ENCODE assay signal across 23 cellular contexts in genomic region chr3:31878231-31878838, GRCh38.
A peak's percentile ranks its signal among the peaks of the same experiment; 100 is the strongest.
DNase-seq lines count a peak whose midpoint lies in the region; ATAC-seq, FAIRE-seq and TF ChIP-seq lines count a peak whose summit lies in the region.
"Had no signal": no experiment of that assay in that cellular context is flagged by ENCODE, and none has a peak within 500 bp of the region (broad histone marks: within the 10 kb centered on the region; RNA-seq: fewer than 3 reads in every experiment).

No MANE protein-coding gene starts in this region.

- no peaks in the 10 kb centered on the region for H3K27me3 Mint-ChIP-seq in memory B cell
- H3K27me3 Mint-ChIP-seq in stimulated activated memory B cell treated with anti-CD40 and anti-IgM and Interleukin-4, amounts not matched to agents 10 μg/mL and 1 μg/mL and 100 μg/mL, for 72 hours, result no peaks in the 10 kb centered on the region
- H3K27me3 Mint-ChIP-seq: activated CD4-positive, alpha-beta T cell treated with anti-CD3 and anti-CD28 coated beads for 36 hours; activated naive CD4-positive, alpha-beta T cell treated with anti-CD3 and anti-CD28 coated beads, Interleukin-2, amount 50 U/mL, for 24 hours; naive B cell had no signal

- DNase-seq in AG09309 (ENCODE audit: low read depth) (peak; percentile 32), H54 (ENCODE audit: insufficient read length, low spot score) (no peak), cardiac fibroblast (ENCODE audit: low read depth in 2 of 2) (peak; percentile 70 to 80), memory B cell (ENCODE audit: low spot score in 2 of 2) (no peak)
- no peak for DNase-seq in activated CD4-positive, alpha-beta T cell treated with anti-CD3 and anti-CD28 coated beads, Interleukin-2, amount 50 U/mL, for 48 hours
- DNase-seq: activated CD4-positive, alpha-beta T cell treated with anti-CD3 and anti-CD28 coated beads for 36 hours; activated T-cell treated with anti-CD3 and anti-CD28 coated beads, Interleukin-2, amount 50 U/mL, for 72 hours; CD4-positive, alpha-beta memory T cell; kidney; naive B cell; NCI-H1105 treated with DMSO at 0.1 percent for 48 hours; NCI-H2171; NCI-H526; ovary; right lobe of liver; testis had no signal

- no peak overlapping the region for H3K4me3 Mint-ChIP-seq in memory B cell
- no peak overlapping the region for H3K4me3 Mint-ChIP-seq in stimulated activated memory B cell treated with anti-CD40 and anti-IgM and Interleukin-4, amounts not matched to agents 10 μg/mL and 1 μg/mL and 100 μg/mL, for 72 hours
- H3K4me3 Mint-ChIP-seq: activated CD4-positive, alpha-beta T cell treated with anti-CD3 and anti-CD28 coated beads for 36 hours; activated naive CD4-positive, alpha-beta T cell treated with anti-CD3 and anti-CD28 coated beads, Interleukin-2, amount 50 U/mL, for 24 hours; activated T-cell treated with anti-CD3 and anti-CD28 coated beads, Interleukin-2, amount 50 U/mL, for 72 hours; brain; CD4-positive, alpha-beta memory T cell had no signal

- TF ChIP-seq CTCF in AG09309 (IDR thresholded peaks at IDR 0.05; ENCODE audit: control insufficient read depth, insufficient read depth, low read depth, low read length, missing control alignments), result no peak
- TF ChIP-seq CTCF in cardiac fibroblast (IDR thresholded peaks at IDR 0.05; ENCODE audit: low read depth, low read length), result no peak

- peak overlapping the region; percentile 14 for H3K27ac Mint-ChIP-seq in memory B cell
- no peak overlapping the region for H3K27ac Mint-ChIP-seq in stimulated activated memory B cell treated with anti-CD40 and anti-IgM and Interleukin-4, amounts not matched to agents 10 μg/mL and 1 μg/mL and 100 μg/mL, for 72 hours
- H3K27ac Mint-ChIP-seq: activated CD4-positive, alpha-beta T cell treated with anti-CD3 and anti-CD28 coated beads for 36 hours; activated naive CD4-positive, alpha-beta T cell treated with anti-CD3 and anti-CD28 coated beads, Interleukin-2, amount 50 U/mL, for 24 hours; activated T-cell treated with anti-CD3 and anti-CD28 coated beads, Interleukin-2, amount 50 U/mL, for 72 hours; CD4-positive, alpha-beta memory T cell; naive B cell had no signal

- ATAC-seq in memory B cell (ENCODE audit: low read depth), result no peak
- ATAC-seq in HG03095 (IDR thresholded peaks at IDR 0.05; ENCODE audit: unreplicated experiment), result no peak
- no peak for ATAC-seq in GM18858 (IDR thresholded peaks at IDR 0.05; ENCODE audit: unreplicated experiment)
- no peak for ATAC-seq in stimulated activated memory B cell treated with anti-CD40 and anti-IgM and Interleukin-4, amounts not matched to agents 10 μg/mL and 1 μg/mL and 100 μg/mL, for 72 hours
- ATAC-seq: activated CD4-positive, alpha-beta T cell treated with anti-CD3 and anti-CD28 coated beads for 36 hours; activated T-cell treated with anti-CD3 and anti-CD28 coated beads, Interleukin-2, amount 50 U/mL, for 72 hours; HCT116; right lobe of liver had no signal

- no peak for TF ChIP-seq POLR2A in H54 (IDR thresholded peaks at IDR 0.05; ENCODE audit: low read depth, low read length)

- FAIRE-seq in H54 (lab: Jason Lieb, UNC), result peak; percentile 6
- FAIRE-seq: kidney had no signal

- peaks cover 52% of the 10 kb centered on the region for H3K36me3 Mint-ChIP-seq in memory B cell
- H3K36me3 Mint-ChIP-seq in stimulated activated memory B cell treated with anti-CD40 and anti-IgM and Interleukin-4, amounts not matched to agents 10 μg/mL and 1 μg/mL and 100 μg/mL, for 72 hours, result peaks cover 49% of the 10 kb centered on the region
- H3K36me3 Mint-ChIP-seq: activated naive CD4-positive, alpha-beta T cell treated with anti-CD3 and anti-CD28 coated beads, Interleukin-2, amount 50 U/mL, for 24 hours; brain; CD4-positive, alpha-beta memory T cell had no signal

- H3K4me1 Mint-ChIP-seq in memory B cell, result peaks cover 50% of the 10 kb centered on the region
- peaks cover 67% of the 10 kb centered on the region for H3K4me1 Mint-ChIP-seq in stimulated activated memory B cell treated with anti-CD40 and anti-IgM and Interleukin-4, amounts not matched to agents 10 μg/mL and 1 μg/mL and 100 μg/mL, for 72 hours
- H3K4me1 Mint-ChIP-seq: activated naive CD4-positive, alpha-beta T cell treated with anti-CD3 and anti-CD28 coated beads, Interleukin-2, amount 50 U/mL, for 24 hours had no signal

- H3K4me3 ChIP-seq in AG09309 (ENCODE audit: control insufficient read depth, low read depth, low read length), result no peak overlapping the region
- no peak overlapping the region for H3K4me3 ChIP-seq in cardiac fibroblast (replicated peaks in 1 of 2; ENCODE audit: low read depth in 2 of 2, low read length in 2 of 2)
- H3K4me3 ChIP-seq: coronary artery, ovary, right lobe of liver, testis had no signal

- H3K9me3 Mint-ChIP-seq in memory B cell, result peaks cover 3% of the 10 kb centered on the region
- H3K9me3 Mint-ChIP-seq in stimulated activated memory B cell treated with anti-CD40 and anti-IgM and Interleukin-4, amounts not matched to agents 10 μg/mL and 1 μg/mL and 100 μg/mL, for 72 hours, result peaks cover 3% of the 10 kb centered on the region
- H3K9me3 Mint-ChIP-seq: activated T-cell treated with anti-CD3 and anti-CD28 coated beads, Interleukin-2, amount 50 U/mL, for 72 hours had no signal

Comparison
In these comparisons a context has a peak if more than half of its experiments do, and no peak if none do; other contexts are left out.
1. DNase-seq: peak in AG09309 (single experiment) and cardiac fibroblast (2 of 2); none in H54 (single experiment), memory B cell (0 of 2) and activated CD4-positive, alpha-beta T cell treated with anti-CD3 and anti-CD28 coated beads, Interleukin-2, amount 50 U/mL, for 48 hours (0 of 2).